17 cellular contexts compared by ENCODE assay signal in genomic region chr1:179208681-179209477, GRCh38.
"Had no signal": no experiment of that assay in that cellular context is flagged by ENCODE, and none has a peak within 500 bp of the region (broad histone marks: within the 10 kb centered on the region; RNA-seq: fewer than 3 reads in every experiment).

No MANE protein-coding gene starts in this region.

- H3K9me3 ChIP-seq: neutrophil had no signal

- H3K4me3 ChIP-seq: dorsolateral prefrontal cortex, hepatocyte had no signal

- H3K27me3 ChIP-seq: dorsolateral prefrontal cortex, hepatocyte, neutrophil had no signal

- ATAC-seq: activated T-cell treated with anti-CD3 and anti-CD28 coated beads, Interleukin-2, amount 50 U/mL, for 72 hours; natural killer cell; stimulated activated effector memory CD8-positive, alpha-beta T cell treated with anti-CD3 and anti-CD28 coated beads, Interleukin-12 subunit alpha, Interleukin-12 subunit beta, amount 100 ng/mL, for 72 hours; WTC11 had no signal

- H3K27ac ChIP-seq: hepatocyte, neutrophil had no signal

- FAIRE-seq: astrocyte, TTC549 had no signal

- DNase-seq: activated CD4-positive, alpha-beta T cell treated with anti-CD3 and anti-CD28 coated beads for 48 hours; activated CD8-positive, alpha-beta memory T cell treated with anti-CD3 and anti-CD28 coated beads, Interleukin-2, amount 50 U/mL, for 48 hours; activated naive CD4-positive, alpha-beta T cell treated with anti-CD3 and anti-CD28 coated beads, Interleukin-2, amount 10 ng/mL, durations not matched to agents 7 days and 5 days; activated T-cell treated with anti-CD3 and anti-CD28 coated beads, Interleukin-2, amount 50 U/mL, for 72 hours; dorsolateral prefrontal cortex; islet precursor cell; mammary epithelial cell; natural killer cell; retina; stimulated activated CD4-positive, alpha-beta T cell treated with anti-CD3 and anti-CD28 coated beads, Interleukin-12 subunit alpha, Interleukin-12 subunit beta, amount 100 ng/mL, for 4 hours; stimulated activated CD4-positive, alpha-beta T cell treated with anti-CD3 and anti-CD28 coated beads, Interleukin-2, amount 100 ng/mL, for 24 hours had no signal

- H3K36me3 ChIP-seq: neutrophil had no signal
